ENCODE assay signal across 8 cellular contexts in the genomic region with DNA sequence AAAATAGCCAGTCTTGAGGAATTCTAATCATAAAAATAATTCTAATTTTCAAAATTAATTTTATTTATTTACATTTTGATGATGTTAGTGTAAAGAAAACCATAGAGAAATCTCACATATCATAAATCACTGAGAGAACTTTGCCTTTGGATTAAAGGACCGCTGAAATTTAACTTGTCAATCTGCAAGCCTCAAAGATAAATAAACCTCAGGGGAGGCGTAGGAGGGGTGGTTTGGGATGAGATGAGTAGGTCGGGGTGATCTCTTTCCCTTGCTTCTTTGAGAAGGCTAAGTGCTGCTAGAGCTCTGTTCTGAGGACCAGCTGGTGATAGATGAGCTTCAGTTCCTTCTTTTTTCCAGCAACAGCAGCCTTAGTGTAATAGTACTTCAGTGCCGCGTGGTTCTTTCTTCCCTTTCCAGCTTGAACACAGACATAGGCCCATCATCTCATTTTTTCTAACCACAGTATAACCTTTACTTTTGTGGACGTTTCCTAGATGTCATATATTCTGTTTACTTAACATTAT. TPM values are rescaled to one million over a fixed set of nuclear protein-coding genes. Genes with fewer than 3 reads are reported as not detected.
A peak's percentile ranks its signal among the peaks of the same experiment; 100 is the strongest.
DNase-seq lines count a peak whose midpoint lies in the region; ATAC-seq, FAIRE-seq and TF ChIP-seq lines count a peak whose summit lies in the region.
"Not testable (repeated sequence)": the region's sequence is repeated elsewhere in the genome, so short reads cannot be mapped to it uniquely, and the experiment has no call there.

No MANE protein-coding gene starts in this region.

- H3K27me3 ChIP-seq in endodermal cell (ENCODE audit: control insufficient read depth, insufficient read depth, low read length, poor library complexity, severe bottlenecking): not testable (repeated sequence)

- not testable (repeated sequence) for TF ChIP-seq POLR2A in GM12891 (IDR thresholded peaks at IDR 0.05; ENCODE audit: low read depth, low read length)

- peaks cover 11% of the 10 kb centered on the region for H3K4me1 Mint-ChIP-seq in endodermal cell
- H3K4me1 Mint-ChIP-seq in stimulated activated memory B cell treated with anti-CD40 and anti-IgM and Interleukin-4, amounts not matched to agents 10 μg/mL and 1 μg/mL and 100 μg/mL, for 72 hours: peaks cover 25% of the 10 kb centered on the region

- not testable (repeated sequence) for H3K36me3 ChIP-seq in endodermal cell (ENCODE audit: control insufficient read depth, insufficient read depth, low read length)

- H3K9me3 ChIP-seq in endodermal cell (ENCODE audit: control insufficient read depth, low read length): not testable (repeated sequence)

- not testable (repeated sequence) for H3K27ac ChIP-seq in endodermal cell (ENCODE audit: low read depth, low read length)

- not testable (repeated sequence) for H3K9ac ChIP-seq in endodermal cell (ENCODE audit: extremely low read depth, low read length, poor library complexity, severe bottlenecking)

- DNase-seq in GM12891 (ENCODE audit: insufficient read length, low spot score); endodermal cell: not testable (repeated sequence)
- peak; percentile 23 for DNase-seq in NCI-H510A treated with DMSO at 0.1 percent for 48 hours (lab: John Stamatoyannopoulos, UW)

- peak; percentile 64 for FAIRE-seq in GM12891 (lab: Jason Lieb, UNC)

- not testable (repeated sequence) for H3K4me3 ChIP-seq in endodermal cell (ENCODE audit: low read length)

- not testable (repeated sequence) for H3K4me1 ChIP-seq in endodermal cell (ENCODE audit: control insufficient read depth, insufficient read depth, low read length)

- not testable (repeated sequence) for TF ChIP-seq CTCF in endodermal cell (conservative IDR thresholded peaks at IDR 0.05)

- 94% methylated on average over 4 of the region's 6 CpGs; no CpG with 5 or more reads in 1 of the 2 experiments for WGBS in endodermal cell (ENCODE audit: insufficient coverage in 1 of 2, insufficient read length in 1 of 2), 2 experiments

- not testable (repeated sequence) for H3K4me3 Mint-ChIP-seq in endodermal cell; stimulated activated memory B cell treated with anti-CD40 and anti-IgM and Interleukin-4, amounts not matched to agents 10 μg/mL and 1 μg/mL and 100 μg/mL, for 72 hours

- H3K9me3 Mint-ChIP-seq in endodermal cell; stimulated activated memory B cell treated with anti-CD40 and anti-IgM and Interleukin-4, amounts not matched to agents 10 μg/mL and 1 μg/mL and 100 μg/mL, for 72 hours: not testable (repeated sequence)

- ATAC-seq in GM19372 (IDR thresholded peaks at IDR 0.05; ENCODE audit: low read depth, unreplicated experiment): peak; percentile 47
- peak; percentile 68 for ATAC-seq in GM21576 (IDR thresholded peaks at IDR 0.05; ENCODE audit: unreplicated experiment)
- peak; percentile 69 for ATAC-seq in HG02840 (IDR thresholded peaks at IDR 0.05; ENCODE audit: low FRiP score, unreplicated experiment)
- peak; percentile 57 for ATAC-seq in HG03432 (IDR thresholded peaks at IDR 0.05; ENCODE audit: unreplicated experiment)
- peak; percentile 69 for ATAC-seq in stimulated activated memory B cell treated with anti-CD40 and anti-IgM and Interleukin-4, amounts not matched to agents 10 μg/mL and 1 μg/mL and 100 μg/mL, for 72 hours

- H3K36me3 Mint-ChIP-seq in endodermal cell (ENCODE audit: low read depth): peaks cover 10% of the 10 kb centered on the region
- not testable (repeated sequence) for H3K36me3 Mint-ChIP-seq in stimulated activated memory B cell treated with anti-CD40 and anti-IgM and Interleukin-4, amounts not matched to agents 10 μg/mL and 1 μg/mL and 100 μg/mL, for 72 hours

- peak overlapping the region; percentile 57 for H3K27ac Mint-ChIP-seq in endodermal cell
- not testable (repeated sequence) for H3K27ac Mint-ChIP-seq in stimulated activated memory B cell treated with anti-CD40 and anti-IgM and Interleukin-4, amounts not matched to agents 10 μg/mL and 1 μg/mL and 100 μg/mL, for 72 hours

- not testable (repeated sequence) for H3K27me3 Mint-ChIP-seq in endodermal cell (ENCODE audit: insufficient read depth); stimulated activated memory B cell treated with anti-CD40 and anti-IgM and Interleukin-4, amounts not matched to agents 10 μg/mL and 1 μg/mL and 100 μg/mL, for 72 hours

TF ChIP-seq in GM12891, 5 proteins besides CTCF, POLR2A, EP300 and RAD21:
- TF ChIP-seq SPI1 (IDR thresholded peaks at IDR 0.05; ENCODE audit: low read depth, low read length): peak; percentile 53; the same call in 1 of the 2 replicates

RNA-seq across cellular contexts. Expression of a gene that starts 32.9 kb away (rescaled TPM):
- 13.4 TPM for polyA plus RNA-seq in GM12891 (2012; ENCODE audit: low read depth, missing spikeins)
- total RNA-seq in endodermal cell: 10 to 100 TPM; 30.9 to 43.1 TPM
- polyA plus RNA-seq in endodermal cell (2013, experiment 1 of 2): 19.7 TPM
- polyA plus RNA-seq in endodermal cell (2013, experiment 2 of 2): 19.6 TPM
